ENCODE assay signal across 1 cellular context in genomic region chr9:112939418-112939817, GRCh38.
TF ChIP-seq lines count a peak whose summit lies in the region.

No MANE protein-coding gene starts in this region.

TF ChIP-seq in HCT116, 20 proteins besides CTCF, POLR2A, EP300 and RAD21 (continued from another document):
- TF ChIP-seq SP1 (IDR thresholded peaks at IDR 0.05; ENCODE audit: low read depth): 0 out of 2 replicates have a peak, but pooled peaks have one; percentile 9
